In the genomic region with DNA sequence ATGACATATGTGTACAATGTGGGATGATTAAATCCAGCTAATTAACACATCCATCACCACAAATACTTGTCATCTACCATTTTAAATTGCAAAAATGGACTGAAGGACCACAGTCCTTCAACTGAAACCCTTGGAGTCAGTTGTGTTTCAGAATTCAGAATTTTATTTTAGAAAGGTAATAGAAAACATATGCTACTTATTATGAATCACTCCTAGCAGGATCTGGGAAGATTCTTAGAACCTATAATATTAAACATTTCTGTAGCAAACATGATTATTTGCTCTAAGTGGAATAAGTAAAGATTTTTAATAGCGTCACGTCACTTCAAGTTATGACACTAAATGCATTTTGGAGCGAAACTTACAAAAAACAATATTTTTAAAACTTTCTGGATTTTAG, we compare ENCODE assay signal across 31 cellular contexts.
"Had no signal": no experiment of that assay in that cellular context is flagged by ENCODE, and none has a peak within 500 bp of the region (broad histone marks: within the 10 kb centered on the region; RNA-seq: fewer than 3 reads in every experiment).

No MANE protein-coding gene starts in this region.

- H3K27me3 ChIP-seq: adrenal gland, body of pancreas, foreskin keratinocyte, gastrocnemius medialis, heart left ventricle had no signal

- H3K4me3 ChIP-seq: adrenal gland, body of pancreas, coronary artery, dorsolateral prefrontal cortex, gastrocnemius medialis, heart left ventricle had no signal

- ATAC-seq: activated CD4-positive, CD25-positive, alpha-beta regulatory T cell treated with anti-CD3 and anti-CD28 coated beads, Interleukin-2, amount 50 U/mL, for 24 hours; activated CD8-positive, alpha-beta T cell treated with anti-CD3 and anti-CD28 coated beads for 36 hours; activated naive CD8-positive, alpha-beta T cell treated with anti-CD3 and anti-CD28 coated beads, Interleukin-2, amount 50 U/mL, for 24 hours; body of pancreas; esophagus mucosa; foreskin keratinocyte; gastrocnemius medialis; heart left ventricle; T-helper 17 cell had no signal

- H3K9me3 ChIP-seq: adrenal gland, body of pancreas, gastrocnemius medialis, heart left ventricle had no signal

- DNase-seq: activated B cell treated with CpG ODN at 0.5 μM for 24 hours; activated CD4-positive, alpha-beta T cell treated with anti-CD3 and anti-CD28 coated beads for 48 hours; activated CD4-positive, alpha-beta T cell treated with anti-CD3 and anti-CD28 coated beads, Interleukin-2, amount 50 U/mL, for 1 hour; activated CD4-positive, alpha-beta T cell treated with anti-CD3 and anti-CD28 coated beads, Interleukin-2, amount 50 U/mL, for 48 hours; activated CD8-positive, alpha-beta memory T cell treated with anti-CD3 and anti-CD28 coated beads for 24 hours; activated CD8-positive, alpha-beta T cell treated with anti-CD3 and anti-CD28 coated beads for 36 hours; activated effector memory CD4-positive, alpha-beta T cell treated with anti-CD3 and anti-CD28 coated beads, Interleukin-2, amount 50 U/mL, for 16 hours; activated naive CD4-positive, alpha-beta T cell treated with anti-CD3 and anti-CD28 coated beads for 36 hours; activated naive CD8-positive, alpha-beta T cell treated with anti-CD3 and anti-CD28 coated beads for 36 hours; activated naive CD8-positive, alpha-beta T cell treated with anti-CD3 and anti-CD28 coated beads, Interleukin-2, amount 50 U/mL, for 24 hours; activated T-cell treated with anti-CD3 and anti-CD28 coated beads, Interleukin-2, amount 50 U/mL, for 1 hour; activated T-cell treated with anti-CD3 and anti-CD28 coated beads, Interleukin-2, amount 50 U/mL, for 48 hours; adrenal gland; amygdala; aorta; body of pancreas; caudate nucleus; dorsolateral prefrontal cortex; effector memory CD4-positive, alpha-beta T cell; endodermal cell; foreskin keratinocyte; gastrocnemius medialis; glutamatergic neuron; heart left ventricle; T-helper 1 cell; T-helper 17 cell; T1000; WERI-Rb-1 had no signal

- H3K36me3 ChIP-seq: adrenal gland, gastrocnemius medialis, heart left ventricle, WERI-Rb-1 had no signal

- H3K27ac ChIP-seq: adrenal gland, body of pancreas, coronary artery, dorsolateral prefrontal cortex, foreskin keratinocyte, gastrocnemius medialis, heart left ventricle, WERI-Rb-1 had no signal

- H3K4me1 ChIP-seq: body of pancreas, foreskin keratinocyte, gastrocnemius medialis had no signal
